Comparison of ENCODE assay signal across 8 cellular contexts in the genomic region with DNA sequence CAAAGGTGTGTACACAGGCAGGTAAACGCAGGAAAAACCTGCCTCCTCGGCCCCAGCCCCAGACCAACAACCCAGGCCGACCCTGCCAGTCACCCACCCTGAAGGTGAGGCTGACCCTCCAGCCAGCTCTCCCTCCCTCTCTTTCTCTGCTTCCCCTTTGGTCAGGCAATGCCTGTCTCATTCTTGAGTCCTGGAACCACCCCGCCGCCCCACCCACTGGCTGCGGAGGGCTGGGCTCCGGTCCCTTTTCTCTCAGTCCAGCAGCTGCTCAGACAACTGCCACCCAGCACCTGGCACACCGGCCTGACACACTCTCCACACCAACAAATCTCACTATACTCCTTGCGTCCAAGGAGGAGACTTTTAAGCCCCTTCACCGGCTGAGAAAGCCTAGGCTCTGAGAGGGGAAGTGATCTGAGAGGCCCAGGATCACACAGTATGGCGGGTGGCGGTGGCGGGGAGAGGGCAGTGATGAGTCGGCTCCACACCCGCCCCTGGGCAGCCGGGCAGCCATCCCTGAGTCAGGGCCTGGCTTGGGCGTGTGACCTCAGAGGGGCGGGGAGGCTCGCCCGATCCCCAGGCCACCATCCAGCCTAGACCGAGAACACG. TPM values are rescaled to one million over a fixed set of nuclear protein-coding genes. Genes with fewer than 3 reads are reported as not detected.
DNase-seq lines count a peak whose midpoint lies in the region; ATAC-seq, FAIRE-seq and TF ChIP-seq lines count a peak whose summit lies in the region.

No MANE protein-coding gene starts in this region.

- H3K27me3 Mint-ChIP-seq in activated naive CD4-positive, alpha-beta T cell treated with anti-CD3 and anti-CD28 coated beads for 36 hours (ENCODE audit: low read depth): no peaks in the 10 kb centered on the region
- H3K27me3 Mint-ChIP-seq in neural crest cell (ENCODE audit: low read depth) (no peaks in the 10 kb centered on the region), type B pancreatic cell (no peaks in the 10 kb centered on the region)

- ATAC-seq in HG03108 (IDR thresholded peaks at IDR 0.05; ENCODE audit: unreplicated experiment): peak; percentile 21

- no peak for DNase-seq in GM12864 (ENCODE audit: low read depth)
- DNase-seq in RCC 7860 (ENCODE audit: low spot score): peak; percentile 67
- peak; percentile 61 for DNase-seq in activated naive CD4-positive, alpha-beta T cell treated with anti-CD3 and anti-CD28 coated beads for 36 hours
- DNase-seq in frontal cortex (ENCODE audit: low spot score in 2 of 2): peak; percentile 77 to 82
- DNase-seq in neural crest cell (ENCODE audit: low read depth, low spot score): no peak
- no peak for DNase-seq in type B pancreatic cell (ENCODE audit: extremely low spot score, unreplicated experiment)
- DNase-seq in NCI-H187 treated with DMSO at 0.1 percent for 48 hours (lab: John Stamatoyannopoulos, UW): no peak

- H3K4me3 Mint-ChIP-seq in activated naive CD4-positive, alpha-beta T cell treated with anti-CD3 and anti-CD28 coated beads for 36 hours: peak overlapping the region; percentile 98
- H3K4me3 Mint-ChIP-seq in neural crest cell (peak overlapping the region; percentile 96), type B pancreatic cell (peak overlapping the region; percentile 98)

- TF ChIP-seq CTCF in GM12864 (IDR thresholded peaks at IDR 0.05; ENCODE audit: low read depth, low read length, missing control alignments) (no peak), neural crest cell (conservative IDR thresholded peaks at IDR 0.05) (no peak), type B pancreatic cell (conservative IDR thresholded peaks at IDR 0.05) (no peak)

- H3K27ac Mint-ChIP-seq in activated naive CD4-positive, alpha-beta T cell treated with anti-CD3 and anti-CD28 coated beads for 36 hours: peak overlapping the region; percentile 86
- H3K27ac Mint-ChIP-seq in neural crest cell (ENCODE audit: unreplicated experiment): peak overlapping the region; percentile 73
- peak overlapping the region; percentile 98 for H3K27ac Mint-ChIP-seq in type B pancreatic cell

- peak overlapping the region; percentile 87 for H3K4me3 ChIP-seq in GM12864 (ENCODE audit: low read depth, low read length)

- H3K36me3 Mint-ChIP-seq in activated naive CD4-positive, alpha-beta T cell treated with anti-CD3 and anti-CD28 coated beads for 36 hours (ENCODE audit: low read depth): peaks cover 5% of the 10 kb centered on the region
- H3K36me3 Mint-ChIP-seq in neural crest cell (ENCODE audit: low read depth): no peaks in the 10 kb centered on the region
- H3K36me3 Mint-ChIP-seq in type B pancreatic cell: no peaks in the 10 kb centered on the region

- peaks cover 30% of the 10 kb centered on the region for H3K4me1 Mint-ChIP-seq in activated naive CD4-positive, alpha-beta T cell treated with anti-CD3 and anti-CD28 coated beads for 36 hours (ENCODE audit: low read depth)
- peaks cover 16% of the 10 kb centered on the region for H3K4me1 Mint-ChIP-seq in neural crest cell
- peaks cover 10% of the 10 kb centered on the region for H3K4me1 Mint-ChIP-seq in type B pancreatic cell (ENCODE audit: unreplicated experiment)

- H3K9me3 Mint-ChIP-seq in activated naive CD4-positive, alpha-beta T cell treated with anti-CD3 and anti-CD28 coated beads for 36 hours: no peaks in the 10 kb centered on the region
- H3K9me3 Mint-ChIP-seq in neural crest cell (no peaks in the 10 kb centered on the region), type B pancreatic cell (no peaks in the 10 kb centered on the region)

- no peak for FAIRE-seq in RCC 7860 (lab: Jason Lieb, UNC)
- no peak for FAIRE-seq in frontal cortex (lab: Jason Lieb, UNC)

- intact Hi-C loops in activated naive CD4-positive, alpha-beta T cell treated with anti-CD3 and anti-CD28 coated beads for 36 hours (cut with micrococcal nuclease): loop anchor here (1.0 to 2.0 kb wide), 3 partner anchors 10 to 41 kb away; a partner anchor contains a TSS

- CTCF ChIA-PET in activated naive CD4-positive, alpha-beta T cell treated with anti-CD3 and anti-CD28 coated beads for 36 hours (lab: Charles Lee): interaction anchor here (0.6 kb wide), 1 partner anchor 68 kb away, joined by 3 read pairs; no protein-coding TSS in a partner anchor

RNA-seq across cellular contexts. Expression of a gene that starts 0.7 kb away (rescaled TPM):
- total RNA-seq in activated naive CD4-positive, alpha-beta T cell treated with anti-CD3 and anti-CD28 coated beads for 36 hours: 100 to 1,000 TPM; 326 to 328 TPM
- total RNA-seq in frontal cortex: 68.9 TPM
- total RNA-seq in neural crest cell: 181 and 183 TPM in 2 replicates
- total RNA-seq in type B pancreatic cell (ENCODE audit: low replicate concordance): 248 and 320 TPM in 2 replicates

RNA-seq across cellular contexts. Expression of a gene that starts 2.6 kb away (rescaled TPM):
- total RNA-seq in activated naive CD4-positive, alpha-beta T cell treated with anti-CD3 and anti-CD28 coated beads for 36 hours: 1 to 10 TPM; 6.0 to 7.1 TPM
- total RNA-seq in frontal cortex (34.2 TPM), neural crest cell (8.8 and 12.2 TPM in 2 replicates), type B pancreatic cell (ENCODE audit: low replicate concordance) (17.9 and 31.2 TPM in 2 replicates)

RNA-seq across cellular contexts. Expression of a gene that starts 32.4 kb away (rescaled TPM):
- 10 to 100 TPM; 14.8 to 15.0 TPM for total RNA-seq in activated naive CD4-positive, alpha-beta T cell treated with anti-CD3 and anti-CD28 coated beads for 36 hours
- total RNA-seq in frontal cortex (30.2 TPM), neural crest cell (93.3 and 99.3 TPM in 2 replicates), type B pancreatic cell (ENCODE audit: low replicate concordance) (35.1 and 61.2 TPM in 2 replicates)

RNA-seq across cellular contexts. Expression of a gene that starts 56.9 kb away (rescaled TPM):
- total RNA-seq in activated naive CD4-positive, alpha-beta T cell treated with anti-CD3 and anti-CD28 coated beads for 36 hours: 10 to 100 TPM; 59.0 to 59.5 TPM
- total RNA-seq in frontal cortex (36.3 TPM), neural crest cell (98.5 and 107 TPM in 2 replicates), type B pancreatic cell (ENCODE audit: low replicate concordance) (47.5 and 70.2 TPM in 2 replicates)

RNA-seq across cellular contexts. Expression of a gene that starts 57.2 kb away (rescaled TPM):
- total RNA-seq in activated naive CD4-positive, alpha-beta T cell treated with anti-CD3 and anti-CD28 coated beads for 36 hours: 1 to 10 TPM; 8.5 to 8.8 TPM
- total RNA-seq in frontal cortex (10.6 TPM), neural crest cell (20.2 and 20.8 TPM in 2 replicates), type B pancreatic cell (ENCODE audit: low replicate concordance) (20.2 and 26.6 TPM in 2 replicates)

Comparison
In these comparisons a context has a peak if more than half of its experiments do, and no peak if none do; other contexts are left out.
1. DNase-seq: peak in RCC 7860 (single experiment), activated naive CD4-positive, alpha-beta T cell treated with anti-CD3 and anti-CD28 coated beads for 36 hours (single experiment) and frontal cortex (2 of 2); none in GM12864 (single experiment), neural crest cell (single experiment), type B pancreatic cell (single experiment) and NCI-H187 treated with DMSO at 0.1 percent for 48 hours (single experiment).
2. Peak in every context shown above with its lines, with median percentiles within 50 percentile points of each other: H3K27ac Mint-ChIP-seq and H3K4me3 Mint-ChIP-seq.